In genomic region chr12:10986812-10987211, GRCh38 we compare ENCODE assay signal across 26 cellular contexts.
"Had no signal": no experiment of that assay in that cellular context is flagged by ENCODE, and none has a peak within 500 bp of the region (broad histone marks: within the 10 kb centered on the region; RNA-seq: fewer than 3 reads in every experiment).

TSS of gene TAS2R50 (minus strand) at chr12:10986912. CDS start at chr12:10986860, 52 bp downstream.

- H3K4me3 ChIP-seq: adrenal gland, body of pancreas, colonic mucosa, esophagus squamous epithelium had no signal

- H3K4me1 ChIP-seq: adrenal gland, body of pancreas, colonic mucosa, esophagus squamous epithelium had no signal

- H3K9me3 ChIP-seq: adrenal gland, body of pancreas, colonic mucosa had no signal

- H3K27me3 ChIP-seq: adrenal gland, body of pancreas, colonic mucosa, esophagus squamous epithelium had no signal

- H3K27ac Mint-ChIP-seq: activated CD4-positive, alpha-beta memory T cell treated with anti-CD3 and anti-CD28 coated beads, Interleukin-2, amount 10 ng/mL, durations not matched to agents 7 days and 5 days; activated CD4-positive, alpha-beta T cell treated with anti-CD3 and anti-CD28 coated beads, Interleukin-2, amount 10 ng/mL, durations not matched to agents 7 days and 5 days; activated naive CD4-positive, alpha-beta T cell treated with anti-CD3 and anti-CD28 coated beads, Interleukin-2, amount 10 ng/mL, durations not matched to agents 7 days and 5 days; activated naive CD8-positive, alpha-beta T cell treated with anti-CD3 and anti-CD28 coated beads for 36 hours; activated naive CD8-positive, alpha-beta T cell treated with anti-CD3 and anti-CD28 coated beads, Interleukin-2, amount 50 U/mL, for 24 hours; activated T-cell treated with anti-CD3 and anti-CD28 coated beads, Interleukin-2, amount 50 U/mL, for 24 hours; activated T-cell treated with anti-CD3 and anti-CD28 coated beads, Interleukin-2, amount 50 U/mL, for 72 hours had no signal

- H3K27ac ChIP-seq: adrenal gland, body of pancreas, colonic mucosa, epithelial cell of prostate, esophagus squamous epithelium had no signal

- H3K27me3 Mint-ChIP-seq: activated naive CD8-positive, alpha-beta T cell treated with anti-CD3 and anti-CD28 coated beads, Interleukin-2, amount 50 U/mL, for 24 hours; activated T-cell treated with anti-CD3 and anti-CD28 coated beads, Interleukin-2, amount 50 U/mL, for 24 hours had no signal

- ATAC-seq: activated naive CD8-positive, alpha-beta T cell treated with anti-CD3 and anti-CD28 coated beads, Interleukin-2, amount 50 U/mL, for 24 hours; activated T-cell treated with anti-CD3 and anti-CD28 coated beads, Interleukin-2, amount 50 U/mL, for 72 hours; body of pancreas had no signal

- H3K36me3 ChIP-seq: adrenal gland, colonic mucosa, esophagus squamous epithelium had no signal

- H3K4me3 Mint-ChIP-seq: activated CD4-positive, alpha-beta memory T cell treated with anti-CD3 and anti-CD28 coated beads, Interleukin-2, amount 10 ng/mL, durations not matched to agents 7 days and 5 days; activated CD4-positive, alpha-beta T cell treated with anti-CD3 and anti-CD28 coated beads, Interleukin-2, amount 10 ng/mL, durations not matched to agents 7 days and 5 days; activated naive CD4-positive, alpha-beta T cell treated with anti-CD3 and anti-CD28 coated beads, Interleukin-2, amount 10 ng/mL, durations not matched to agents 7 days and 5 days; activated naive CD8-positive, alpha-beta T cell treated with anti-CD3 and anti-CD28 coated beads for 36 hours; activated naive CD8-positive, alpha-beta T cell treated with anti-CD3 and anti-CD28 coated beads, Interleukin-2, amount 50 U/mL, for 24 hours; activated T-cell treated with anti-CD3 and anti-CD28 coated beads, Interleukin-2, amount 50 U/mL, for 24 hours; activated T-cell treated with anti-CD3 and anti-CD28 coated beads, Interleukin-2, amount 50 U/mL, for 72 hours had no signal

- DNase-seq: activated CD4-positive, alpha-beta memory T cell treated with anti-CD3 and anti-CD28 coated beads, Interleukin-2, amount 10 ng/mL, durations not matched to agents 7 days and 5 days; activated CD4-positive, alpha-beta T cell treated with anti-CD3 and anti-CD28 coated beads for 1 hour; activated CD4-positive, alpha-beta T cell treated with anti-CD3 and anti-CD28 coated beads for 4 hours; activated CD4-positive, alpha-beta T cell treated with anti-CD3 and anti-CD28 coated beads, Interleukin-2, amount 10 ng/mL, durations not matched to agents 7 days and 5 days; activated CD4-positive, alpha-beta T cell treated with anti-CD3 and anti-CD28 coated beads, Interleukin-2, amount 50 U/mL, for 4 hours; activated CD8-positive, alpha-beta memory T cell treated with anti-CD3 and anti-CD28 coated beads, Interleukin-2, amount 50 U/mL, for 48 hours; activated gamma-delta T cell; activated naive CD4-positive, alpha-beta T cell; activated naive CD4-positive, alpha-beta T cell treated with anti-CD3 and anti-CD28 coated beads, Interleukin-2, amount 10 ng/mL, durations not matched to agents 7 days and 5 days; activated naive CD8-positive, alpha-beta T cell treated with anti-CD3 and anti-CD28 coated beads for 36 hours; activated naive CD8-positive, alpha-beta T cell treated with anti-CD3 and anti-CD28 coated beads, Interleukin-2, amount 50 U/mL, for 24 hours; activated T-cell treated with anti-CD3 and anti-CD28 coated beads for 4 hours; activated T-cell treated with anti-CD3 and anti-CD28 coated beads, Interleukin-2, amount 50 U/mL, for 24 hours; activated T-cell treated with anti-CD3 and anti-CD28 coated beads, Interleukin-2, amount 50 U/mL, for 72 hours; adrenal gland; amygdala; aorta; body of pancreas; caudate nucleus; colonic mucosa; effector CD8-positive, alpha-beta T cell; esophagus squamous epithelium; head of caudate nucleus; T-helper 1 cell; T-helper 2 cell had no signal
